Comparison of ENCODE assay signal across 20 cellular contexts in genomic region chr4:6971536-6972374, GRCh38.
DNase-seq lines count a peak whose midpoint lies in the region; ATAC-seq and TF ChIP-seq lines count a peak whose summit lies in the region.
"Had no signal": no experiment of that assay in that cellular context is flagged by ENCODE, and none has a peak within 500 bp of the region (broad histone marks: within the 10 kb centered on the region; RNA-seq: fewer than 3 reads in every experiment).

No MANE protein-coding gene starts in this region.

- ATAC-seq in GM23338 (no peak), HG03097 (IDR thresholded peaks at IDR 0.05; ENCODE audit: low FRiP score, unreplicated experiment) (no peak)
- ATAC-seq in effector memory CD8-positive, alpha-beta T cell (replicated peaks), result no peak
- ATAC-seq: heart left ventricle, lower lobe of right lung had no signal

- H3K36me3 Mint-ChIP-seq in GM23338 (ENCODE audit: low read depth) (peaks cover 17% of the 10 kb centered on the region), osteocyte (ENCODE audit: unreplicated experiment) (peaks cover 5% of the 10 kb centered on the region)
- H3K36me3 Mint-ChIP-seq in effector memory CD8-positive, alpha-beta T cell (ENCODE audit: insufficient read depth), result peaks cover 23% of the 10 kb centered on the region

- TF ChIP-seq CTCF in GM23338 (conservative IDR thresholded peaks at IDR 0.05; ENCODE audit: low read depth in 2 of 2), result no peak
- no peak for TF ChIP-seq CTCF in osteocyte (IDR thresholded peaks at IDR 0.05)

- H3K9me3 ChIP-seq in BLaER1 treated with 17β-estradiol and CSF1 and Interleukin-3, amounts not matched to agents 10 nM and 100 nM (replicated peaks in 1 of 11), result peaks cover 0 to 4% (median 0%) of the 10 kb centered on the region in 11 experiments; a peak in 4 of 22 replicates
- H3K9me3 ChIP-seq: HAP-1, heart left ventricle, lower lobe of right lung, sigmoid colon, thoracic aorta had no signal

- H3K9ac ChIP-seq in BLaER1 treated with 17β-estradiol and CSF1 and Interleukin-3, amounts not matched to agents 10 nM and 100 nM, result peak overlapping the region in 7 of 11 experiments; percentile 0 to 34 (median 25); a peak in 6 of 22 replicates

- H3K79me2 ChIP-seq in GM23338 (replicated peaks; ENCODE audit: insufficient read depth), result no peaks in the 10 kb centered on the region

- H3K4me1 Mint-ChIP-seq in GM23338, result peaks cover 31% of the 10 kb centered on the region
- H3K4me1 Mint-ChIP-seq in effector memory CD8-positive, alpha-beta T cell (ENCODE audit: low read depth in 2 of 2), result peaks cover 8 to 13% of the 10 kb centered on the region in 2 donors
- peaks cover 18% of the 10 kb centered on the region for H3K4me1 Mint-ChIP-seq in osteocyte (ENCODE audit: unreplicated experiment)

- no peak overlapping the region for H3K4me3 ChIP-seq in BLaER1 treated with 17β-estradiol and CSF1 and Interleukin-3, amounts not matched to agents 10 nM and 100 nM
- H3K4me3 ChIP-seq in GM23338, result no peak overlapping the region
- H3K4me3 ChIP-seq: HAP-1, heart left ventricle, lower lobe of right lung, sigmoid colon, SK-N-MC, thoracic aorta had no signal

- H3K27ac Mint-ChIP-seq in GM23338, result peak overlapping the region; percentile 91
- peak overlapping the region; percentile 53 to 61 for H3K27ac Mint-ChIP-seq in effector memory CD8-positive, alpha-beta T cell
- no peak overlapping the region for H3K27ac Mint-ChIP-seq in osteocyte (ENCODE audit: unreplicated experiment)
- H3K27ac Mint-ChIP-seq: activated B cell treated with CpG ODN at 0.5 μM for 24 hours; activated naive CD4-positive, alpha-beta T cell treated with anti-CD3 and anti-CD28 coated beads, Interleukin-2, amount 50 U/mL, for 24 hours had no signal

- H3K4me2 ChIP-seq in BLaER1 treated with 17β-estradiol and CSF1 and Interleukin-3, amounts not matched to agents 10 nM and 100 nM, result peak overlapping the region; percentile 17 to 87 (median 74); a peak in 19 of 22 replicates
- H3K4me2 ChIP-seq in GM23338, result peak overlapping the region; percentile 66

- H3K9me3 Mint-ChIP-seq in GM23338 (peaks cover 9% of the 10 kb centered on the region; the same call in 2 of the 3 replicates), osteocyte (ENCODE audit: unreplicated experiment) (no peaks in the 10 kb centered on the region)
- no peaks in the 10 kb centered on the region for H3K9me3 Mint-ChIP-seq in effector memory CD8-positive, alpha-beta T cell
- H3K9me3 Mint-ChIP-seq: activated B cell treated with CpG ODN at 0.5 μM for 24 hours; activated naive CD4-positive, alpha-beta T cell treated with anti-CD3 and anti-CD28 coated beads, Interleukin-2, amount 50 U/mL, for 24 hours had no signal

- peak overlapping the region in 10 of 11 experiments; percentile 7 to 64 (median 30); a peak in 10 of 22 replicates for H3K27ac ChIP-seq in BLaER1 treated with 17β-estradiol and CSF1 and Interleukin-3, amounts not matched to agents 10 nM and 100 nM
- peak overlapping the region; percentile 96 for H3K27ac ChIP-seq in GM23338 (ENCODE audit: low read depth)
- H3K27ac ChIP-seq: lower lobe of right lung, sigmoid colon, SK-N-MC, thoracic aorta had no signal

- H3F3A ChIP-seq in GM23338 (replicated peaks; ENCODE audit: low read depth), result peaks cover 4% of the 10 kb centered on the region; the same call in 1 of the 2 replicates

- H2AFZ ChIP-seq in GM23338, result no peak overlapping the region

- H3K36me3 ChIP-seq in BLaER1 treated with 17β-estradiol and CSF1 and Interleukin-3, amounts not matched to agents 10 nM and 100 nM, result peaks cover 65 to 96% (median 86%) of the 10 kb centered on the region in 11 experiments
- H3K36me3 ChIP-seq in GM23338 (ENCODE audit: insufficient read depth), result no peaks in the 10 kb centered on the region

- H3K27me3 ChIP-seq in BLaER1 treated with 17β-estradiol and CSF1 and Interleukin-3, amounts not matched to agents 10 nM and 100 nM, result no peaks in the 10 kb centered on the region
- H3K27me3 ChIP-seq in GM23338 (ENCODE audit: insufficient read depth), result no peaks in the 10 kb centered on the region
- H3K27me3 ChIP-seq: heart left ventricle, sigmoid colon had no signal

- H3K4me1 ChIP-seq in BLaER1 treated with 17β-estradiol and CSF1 and Interleukin-3, amounts not matched to agents 10 nM and 100 nM, result peaks cover 65 to 88% (median 83%) of the 10 kb centered on the region in 10 experiments
- H3K4me1 ChIP-seq in GM23338 (ENCODE audit: insufficient read depth), result peaks cover 25% of the 10 kb centered on the region

- H4K20me1 ChIP-seq in BLaER1 treated with 17β-estradiol and CSF1 and Interleukin-3, amounts not matched to agents 10 nM and 100 nM, result peaks cover 14 to 100% (median 98%) of the 10 kb centered on the region in 11 experiments
- H4K20me1 ChIP-seq in GM23338 (replicated peaks; ENCODE audit: insufficient read depth), result no peaks in the 10 kb centered on the region

- H3K27me3 Mint-ChIP-seq in GM23338 (ENCODE audit: insufficient read depth, low read depth, poor library complexity) (peaks cover 4% of the 10 kb centered on the region), osteocyte (ENCODE audit: unreplicated experiment) (no peaks in the 10 kb centered on the region)
- H3K27me3 Mint-ChIP-seq in effector memory CD8-positive, alpha-beta T cell, result no peaks in the 10 kb centered on the region
- H3K27me3 Mint-ChIP-seq: activated B cell treated with CpG ODN at 0.5 μM for 24 hours; activated naive CD4-positive, alpha-beta T cell treated with anti-CD3 and anti-CD28 coated beads, Interleukin-2, amount 50 U/mL, for 24 hours had no signal

- no peaks in the 10 kb centered on the region for H3K9me2 ChIP-seq in GM23338 (ENCODE audit: insufficient read depth)

- DNase-seq in GM23338 (ENCODE audit: low spot score) (no peak), osteocyte (ENCODE audit: extremely low spot score, unreplicated experiment) (peak; percentile 56), medulla oblongata (ENCODE audit: extremely low spot score) (no peak)
- no peak for DNase-seq in effector memory CD8-positive, alpha-beta T cell
- no peak for DNase-seq in stimulated activated CD4-positive, alpha-beta T cell treated with anti-CD3 and anti-CD28 coated beads, Interleukin-2, amount 100 ng/mL, for 48 hours
- DNase-seq: activated B cell treated with CpG ODN at 0.5 μM for 24 hours; activated CD4-positive, alpha-beta T cell treated with anti-CD3 and anti-CD28 coated beads, Interleukin-2, amount 50 U/mL, for 48 hours; activated T-cell treated with anti-CD3 and anti-CD28 coated beads for 4 hours; DMS79 treated with DMSO at 0.1 percent for 48 hours; lower lobe of right lung; NCI-H1092 treated with DMSO at 0.1 percent for 48 hours; NCI-H2029 treated with DMSO at 0.1 percent for 48 hours; sigmoid colon had no signal

- H3K4me3 Mint-ChIP-seq in GM23338, result no peak overlapping the region; the same call in 2 of the 3 replicates
- H3K4me3 Mint-ChIP-seq in effector memory CD8-positive, alpha-beta T cell, result no peak overlapping the region
- H3K4me3 Mint-ChIP-seq in osteocyte (ENCODE audit: unreplicated experiment), result no peak overlapping the region
- H3K4me3 Mint-ChIP-seq: activated B cell treated with CpG ODN at 0.5 μM for 24 hours; activated naive CD4-positive, alpha-beta T cell treated with anti-CD3 and anti-CD28 coated beads, Interleukin-2, amount 50 U/mL, for 24 hours had no signal

TF ChIP-seq in GM23338, 12 proteins besides CTCF, POLR2A, EP300 and RAD21:
- TF ChIP-seq, protein P1, sequence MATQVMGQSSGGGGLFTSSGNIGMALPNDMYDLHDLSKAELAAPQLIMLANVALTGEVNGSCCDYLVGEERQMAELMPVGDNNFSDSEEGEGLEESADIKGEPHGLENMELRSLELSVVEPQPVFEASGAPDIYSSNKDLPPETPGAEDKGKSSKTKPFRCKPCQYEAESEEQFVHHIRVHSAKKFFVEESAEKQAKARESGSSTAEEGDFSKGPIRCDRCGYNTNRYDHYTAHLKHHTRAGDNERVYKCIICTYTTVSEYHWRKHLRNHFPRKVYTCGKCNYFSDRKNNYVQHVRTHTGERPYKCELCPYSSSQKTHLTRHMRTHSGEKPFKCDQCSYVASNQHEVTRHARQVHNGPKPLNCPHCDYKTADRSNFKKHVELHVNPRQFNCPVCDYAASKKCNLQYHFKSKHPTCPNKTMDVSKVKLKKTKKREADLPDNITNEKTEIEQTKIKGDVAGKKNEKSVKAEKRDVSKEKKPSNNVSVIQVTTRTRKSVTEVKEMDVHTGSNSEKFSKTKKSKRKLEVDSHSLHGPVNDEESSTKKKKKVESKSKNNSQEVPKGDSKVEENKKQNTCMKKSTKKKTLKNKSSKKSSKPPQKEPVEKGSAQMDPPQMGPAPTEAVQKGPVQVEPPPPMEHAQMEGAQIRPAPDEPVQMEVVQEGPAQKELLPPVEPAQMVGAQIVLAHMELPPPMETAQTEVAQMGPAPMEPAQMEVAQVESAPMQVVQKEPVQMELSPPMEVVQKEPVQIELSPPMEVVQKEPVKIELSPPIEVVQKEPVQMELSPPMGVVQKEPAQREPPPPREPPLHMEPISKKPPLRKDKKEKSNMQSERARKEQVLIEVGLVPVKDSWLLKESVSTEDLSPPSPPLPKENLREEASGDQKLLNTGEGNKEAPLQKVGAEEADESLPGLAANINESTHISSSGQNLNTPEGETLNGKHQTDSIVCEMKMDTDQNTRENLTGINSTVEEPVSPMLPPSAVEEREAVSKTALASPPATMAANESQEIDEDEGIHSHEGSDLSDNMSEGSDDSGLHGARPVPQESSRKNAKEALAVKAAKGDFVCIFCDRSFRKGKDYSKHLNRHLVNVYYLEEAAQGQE (IDR thresholded peaks at IDR 0.05; ENCODE audit: unreplicated experiment), result no peak
- no peak for TF ChIP-seq NANOG (IDR thresholded peaks at IDR 0.05; ENCODE audit: borderline replicate concordance)
- no peak for TF ChIP-seq POLR2AphosphoS5 (IDR thresholded peaks at IDR 0.05; ENCODE audit: low read depth)
- TF ChIP-seq ZNF114 (CRISPR knock-in tag; IDR thresholded peaks at IDR 0.05), result no peak
- no peak for TF ChIP-seq ZNF331 (CRISPR knock-in tag; IDR thresholded peaks at IDR 0.05; ENCODE audit: low read depth)
- no peak for TF ChIP-seq EZH2 (IDR thresholded peaks at IDR 0.05; ENCODE audit: low read depth, unreplicated experiment)
- TF ChIP-seq JUNB (IDR thresholded peaks at IDR 0.05; ENCODE audit: unreplicated experiment), result no peak
